ENCODE assay signal across 18 cellular contexts in the genomic region with DNA sequence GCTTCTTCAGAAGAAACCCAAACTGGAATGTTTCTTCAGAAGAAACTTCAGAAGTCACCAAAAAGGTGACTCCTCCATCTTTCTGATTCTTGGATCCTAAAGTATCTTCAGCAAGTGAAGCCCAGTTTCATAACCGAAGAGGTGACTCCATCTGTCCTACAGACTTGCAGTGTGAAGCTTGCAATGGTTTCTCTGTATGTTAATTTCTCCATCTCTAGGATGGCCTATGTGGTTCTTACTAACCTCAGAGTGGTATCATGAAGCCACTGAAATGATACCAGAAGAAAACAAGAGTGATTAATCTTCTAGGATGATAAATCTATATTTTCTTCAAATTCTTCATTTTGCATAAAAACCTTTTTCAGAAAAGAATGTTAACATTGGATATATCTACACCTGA. TPM values are rescaled to one million over a fixed set of nuclear protein-coding genes. Genes with fewer than 3 reads are reported as not detected.
DNase-seq lines count a peak whose midpoint lies in the region; ATAC-seq, FAIRE-seq and TF ChIP-seq lines count a peak whose summit lies in the region.
"Had no signal": no experiment of that assay in that cellular context is flagged by ENCODE, and none has a peak within 500 bp of the region (broad histone marks: within the 10 kb centered on the region; RNA-seq: fewer than 3 reads in every experiment).

No MANE protein-coding gene starts in this region.

- no peak overlapping the region for H3K4me3 Mint-ChIP-seq in activated CD4-positive, alpha-beta T cell treated with anti-CD3 and anti-CD28 coated beads, Interleukin-2, amount 10 ng/mL, durations not matched to agents 24 days and 14 days
- H3K4me3 Mint-ChIP-seq: CD4-positive, alpha-beta T cell had no signal

- H3K27me3 Mint-ChIP-seq in activated CD4-positive, alpha-beta T cell treated with anti-CD3 and anti-CD28 coated beads, Interleukin-2, amount 10 ng/mL, durations not matched to agents 24 days and 14 days: peaks cover 20% of the 10 kb centered on the region

- H3K79me2 ChIP-seq in PC-3 (ENCODE audit: low read length): no peaks in the 10 kb centered on the region

- H3K9me3 Mint-ChIP-seq in activated CD4-positive, alpha-beta T cell treated with anti-CD3 and anti-CD28 coated beads, Interleukin-2, amount 10 ng/mL, durations not matched to agents 24 days and 14 days: no peaks in the 10 kb centered on the region
- H3K9me3 Mint-ChIP-seq: CD4-positive, alpha-beta T cell had no signal

- H3K27ac Mint-ChIP-seq in activated CD4-positive, alpha-beta T cell treated with anti-CD3 and anti-CD28 coated beads, Interleukin-2, amount 10 ng/mL, durations not matched to agents 24 days and 14 days: no peak overlapping the region
- H3K27ac Mint-ChIP-seq: CD4-positive, alpha-beta T cell had no signal

- TF ChIP-seq POLR2A in A549 (IDR thresholded peaks at IDR 0.05; ENCODE audit: low read length) (no peak), spleen (IDR thresholded peaks at IDR 0.05) (no peak)

- intact Hi-C loops in activated CD4-positive, alpha-beta T cell treated with anti-CD3 and anti-CD28 coated beads, Interleukin-2, amount 10 ng/mL, durations not matched to agents 24 days and 14 days (cut with micrococcal nuclease): no loop called here
- intact Hi-C loops in PC-3 (cut with micrococcal nuclease): no loop called here
- intact Hi-C loops in spleen (cut with DNase I; ENCODE audit: low total_unique reads): no loop called here
- intact Hi-C loops in posterior cingulate gyrus (cut with DNase I): no loop called here

- peak; percentile 61 for FAIRE-seq in A549 (lab: Jason Lieb, UNC)
- FAIRE-seq: GM12878, GM18507, H1 had no signal

- no peak overlapping the region for H3K9ac ChIP-seq in PC-3 (ENCODE audit: low read length)

- H3K36me3 Mint-ChIP-seq in activated CD4-positive, alpha-beta T cell treated with anti-CD3 and anti-CD28 coated beads, Interleukin-2, amount 10 ng/mL, durations not matched to agents 24 days and 14 days (ENCODE audit: low read depth): no peaks in the 10 kb centered on the region

- ATAC-seq in A549 (no peak), PC-3 (no peak)

- H3F3A ChIP-seq in PC-3 (ENCODE audit: low read length, unreplicated experiment): no peaks in the 10 kb centered on the region

- no peak overlapping the region for H3K4me2 ChIP-seq in A549
- H3K4me2 ChIP-seq in PC-3 (ENCODE audit: low read length): no peak overlapping the region

- no peak for TF ChIP-seq EP300 in A549 (IDR thresholded peaks at IDR 0.05)

- H3K27me3 ChIP-seq in PC-3 (ENCODE audit: low read length): no peaks in the 10 kb centered on the region
- H3K27me3 ChIP-seq in spleen (replicated peaks in 1 of 7): peaks cover 0 to 6% (median 0%) of the 10 kb centered on the region in 7 donors
- H3K27me3 ChIP-seq: BLaER1 treated with 17β-estradiol and CSF1 and Interleukin-3, amounts not matched to agents 10 nM and 100 nM had no signal

- no peak for TF ChIP-seq RAD21 in A549 (conservative IDR thresholded peaks at IDR 0.05 in 1 of 2, IDR thresholded peaks at IDR 0.05 in 1 of 2)

- no peaks in the 10 kb centered on the region for H3K36me3 ChIP-seq in PC-3 (ENCODE audit: low read depth, low read length)
- H3K36me3 ChIP-seq in spleen: no peaks in the 10 kb centered on the region
- H3K36me3 ChIP-seq: BLaER1 treated with 17β-estradiol and CSF1 and Interleukin-3, amounts not matched to agents 10 nM and 100 nM; HAP-1 had no signal

- H3K4me1 ChIP-seq in A549: no peaks in the 10 kb centered on the region
- H3K4me1 ChIP-seq in PC-3 (ENCODE audit: insufficient read depth, low read length): peaks cover 13% of the 10 kb centered on the region
- H3K4me1 ChIP-seq in spleen: peaks cover 0 to 10% (median 0%) of the 10 kb centered on the region in 6 donors
- H3K4me1 ChIP-seq: HAP-1 had no signal

- no peaks in the 10 kb centered on the region for H4K20me1 ChIP-seq in PC-3 (ENCODE audit: low read length)
- H4K20me1 ChIP-seq: BLaER1 treated with 17β-estradiol and CSF1 and Interleukin-3, amounts not matched to agents 10 nM and 100 nM had no signal

- no peak overlapping the region for H3K27ac ChIP-seq in A549
- H3K27ac ChIP-seq in PC-3 (ENCODE audit: low read length): peak overlapping the region; percentile 59
- peak overlapping the region in 5 of 8 donors; percentile 71 to 93 (median 88) for H3K27ac ChIP-seq in spleen

- H3K9me3 ChIP-seq in A549: no peaks in the 10 kb centered on the region
- H3K9me3 ChIP-seq in PC-3 (ENCODE audit: low read length): no peaks in the 10 kb centered on the region
- H3K9me3 ChIP-seq in spleen: no peaks in the 10 kb centered on the region
- H3K9me3 ChIP-seq: BLaER1 treated with 17β-estradiol and CSF1 and Interleukin-3, amounts not matched to agents 10 nM and 100 nM; HAP-1 had no signal

- CTCF ChIA-PET in A549 (lab: Yijun Ruan, JAX) (interaction anchor here (0.6 kb wide), 1 partner anchor 29 kb away, joined by 3 read pairs; no protein-coding TSS in a partner anchor), PC-3 (lab: Charles Lee) (no interaction called here)

- H3K9me2 ChIP-seq in PC-3 (replicated peaks; ENCODE audit: low read length): no peaks in the 10 kb centered on the region

- TF ChIP-seq CTCF in A549 (IDR thresholded peaks at IDR 0.05): no peak
- TF ChIP-seq CTCF in PC-3 (conservative IDR thresholded peaks at IDR 0.05; ENCODE audit: low read depth, low read length): no peak
- no peak for TF ChIP-seq CTCF in spleen (IDR thresholded peaks at IDR 0.05 in 8 of 11, conservative IDR thresholded peaks at IDR 0.05 in 3 of 11)

- no peaks in the 10 kb centered on the region for H3K4me1 Mint-ChIP-seq in activated CD4-positive, alpha-beta T cell treated with anti-CD3 and anti-CD28 coated beads, Interleukin-2, amount 10 ng/mL, durations not matched to agents 24 days and 14 days

- POLR2A ChIA-PET in A549 (lab: Yijun Ruan, JAX) (no interaction called here), PC-3 (lab: Charles Lee; ENCODE audit: unreplicated experiment) (no interaction called here)

- 7% methylated on average over 1 of the region's 1 CpG for WGBS in A549 (ENCODE audit: missing lambda C conversion rate)
- 80 to 93% (median 89%) methylated on average over 1 of the region's 1 CpG for WGBS in spleen, 5 donors

- BruUV-seq in PC-3 (replicated peaks; lab: Mats Ljungman, UMichigan): no TSS peak

- H3K4me3 ChIP-seq in A549 (no peak overlapping the region), PC-3 (ENCODE audit: low read length) (no peak overlapping the region), spleen (no peak overlapping the region)
- H3K4me3 ChIP-seq: GM12878, HAP-1 had no signal

- no peak overlapping the region for H2AFZ ChIP-seq in PC-3 (ENCODE audit: low read length)

- peak; percentile 37 for DNase-seq in activated CD4-positive, alpha-beta T cell treated with anti-CD3 and anti-CD28 coated beads, Interleukin-2, amount 10 ng/mL, durations not matched to agents 24 days and 14 days
- DNase-seq in activated CD4-positive, alpha-beta T cell treated with anti-CD3 and anti-CD28 coated beads for 1 hour: no peak
- DNase-seq in A549 (ENCODE audit: low read depth in 1 of 2, low spot score in 1 of 2) (no peak), PC-3 (no peak), spleen (no peak), NCI-H187 (lab: John Stamatoyannopoulos, UW) (no peak), posterior cingulate gyrus (no peak)
- DNase-seq: 8988T; ACHN; CD4-positive, alpha-beta T cell; DMS79 had no signal

TF ChIP-seq in A549, 52 proteins besides CTCF, POLR2A, EP300 and RAD21 (continues in another document):
- TF ChIP-seq, protein P1, sequence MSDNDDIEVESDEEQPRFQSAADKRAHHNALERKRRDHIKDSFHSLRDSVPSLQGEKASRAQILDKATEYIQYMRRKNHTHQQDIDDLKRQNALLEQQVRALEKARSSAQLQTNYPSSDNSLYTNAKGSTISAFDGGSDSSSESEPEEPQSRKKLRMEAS (IDR thresholded peaks at IDR 0.05): no peak
- TF ChIP-seq BHLHE40 (IDR thresholded peaks at IDR 0.05; ENCODE audit: low read depth, low read length) (no peak), HOXB13 (CRISPR knock-in tag; IDR thresholded peaks at IDR 0.05; ENCODE audit: low read depth) (no peak), MYC (IDR thresholded peaks at IDR 0.05; ENCODE audit: borderline replicate concordance, low read length) (no peak), TFCP2L1 (CRISPR knock-in tag; IDR thresholded peaks at IDR 0.05) (no peak), GATA3 (IDR thresholded peaks at IDR 0.05; ENCODE audit: borderline replicate concordance) (no peak)
- TF ChIP-seq, protein P2, sequence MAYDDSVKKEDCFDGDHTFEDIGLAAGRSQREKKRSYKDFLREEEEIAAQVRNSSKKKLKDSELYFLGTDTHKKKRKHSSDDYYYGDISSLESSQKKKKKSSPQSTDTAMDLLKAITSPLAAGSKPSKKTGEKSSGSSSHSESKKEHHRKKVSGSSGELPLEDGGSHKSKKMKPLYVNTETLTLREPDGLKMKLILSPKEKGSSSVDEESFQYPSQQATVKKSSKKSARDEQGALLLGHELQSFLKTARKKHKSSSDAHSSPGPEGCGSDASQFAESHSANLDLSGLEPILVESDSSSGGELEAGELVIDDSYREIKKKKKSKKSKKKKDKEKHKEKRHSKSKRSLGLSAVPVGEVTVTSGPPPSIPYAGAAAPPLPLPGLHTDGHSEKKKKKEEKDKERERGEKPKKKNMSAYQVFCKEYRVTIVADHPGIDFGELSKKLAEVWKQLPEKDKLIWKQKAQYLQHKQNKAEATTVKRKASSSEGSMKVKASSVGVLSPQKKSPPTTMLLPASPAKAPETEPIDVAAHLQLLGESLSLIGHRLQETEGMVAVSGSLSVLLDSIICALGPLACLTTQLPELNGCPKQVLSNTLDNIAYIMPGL (CRISPR knock-in tag; IDR thresholded peaks at IDR 0.05; ENCODE audit: borderline replicate concordance): no peak
- TF ChIP-seq, protein P3, sequence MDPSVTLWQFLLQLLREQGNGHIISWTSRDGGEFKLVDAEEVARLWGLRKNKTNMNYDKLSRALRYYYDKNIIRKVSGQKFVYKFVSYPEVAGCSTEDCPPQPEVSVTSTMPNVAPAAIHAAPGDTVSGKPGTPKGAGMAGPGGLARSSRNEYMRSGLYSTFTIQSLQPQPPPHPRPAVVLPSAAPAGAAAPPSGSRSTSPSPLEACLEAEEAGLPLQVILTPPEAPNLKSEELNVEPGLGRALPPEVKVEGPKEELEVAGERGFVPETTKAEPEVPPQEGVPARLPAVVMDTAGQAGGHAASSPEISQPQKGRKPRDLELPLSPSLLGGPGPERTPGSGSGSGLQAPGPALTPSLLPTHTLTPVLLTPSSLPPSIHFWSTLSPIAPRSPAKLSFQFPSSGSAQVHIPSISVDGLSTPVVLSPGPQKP (IDR thresholded peaks at IDR 0.05; ENCODE audit: low read depth, low read length): no peak

RNA-seq across cellular contexts. Expression of gene AQP9, which starts 0.5 kb away (rescaled TPM):
- 0.26 TPM in 2 replicates for total RNA-seq in activated CD4-positive, alpha-beta T cell treated with anti-CD3 and anti-CD28 coated beads, Interleukin-2, amount 10 ng/mL, durations not matched to agents 24 days and 14 days
- polyA plus RNA-seq in A549 (2011; rRNA removed) (0.08 TPM in 1 of 2 replicates, not detected in the other), A549 (2017; fragmentation: RNase III; extraction: RNeasy Plus Mini Kit Qiagen cat#74134 plus additional on column Dnase treatment) (not detected in 3 replicates), spleen (1 to 10 TPM; 1.2 to 9.2 (median 6.1) TPM)
- polyA plus RNA-seq in A549 (2012; cell fraction: cytosol; rRNA removed): not detected in 2 replicates
- not detected in 2 replicates for polyA plus RNA-seq in A549 (2012; cell fraction: nucleus; rRNA removed)
- not detected in 2 replicates for polyA minus RNA-seq in A549 (2011; rRNA and poly(A)+ RNA removed)
- total RNA-seq in PC-3 (2014; rRNA removed) (0.12 TPM in 1 of 2 replicates, not detected in the other), spleen (100 to 1,000 TPM in 2 of 7 donors, 10 to 100 TPM in 5; 32.7 to 182 (median 72.9) TPM)
- total RNA-seq: G401, H1, HT1080 had no signal
- polyA plus RNA-seq: H1 had no signal

Comparison
In these comparisons a context has a peak if more than half of its experiments do, and no peak if none do; other contexts are left out.
1. H3K27ac ChIP-seq: peak in PC-3 (single experiment) and spleen (5 of 8); none in A549 (0 of 2).
2. RNA of gene AQP9, which starts 0.5 kb away (total RNA-seq): 32.7 to 182 TPM in spleen; 0.26 TPM in activated CD4-positive, alpha-beta T cell treated with anti-CD3 and anti-CD28 coated beads, Interleukin-2, amount 10 ng/mL, durations not matched to agents 24 days and 14 days and 0.12 TPM in PC-3; every median in the first group is over 10 times any median in the second.